24 cellular contexts compared by ENCODE assay signal in the genomic region with DNA sequence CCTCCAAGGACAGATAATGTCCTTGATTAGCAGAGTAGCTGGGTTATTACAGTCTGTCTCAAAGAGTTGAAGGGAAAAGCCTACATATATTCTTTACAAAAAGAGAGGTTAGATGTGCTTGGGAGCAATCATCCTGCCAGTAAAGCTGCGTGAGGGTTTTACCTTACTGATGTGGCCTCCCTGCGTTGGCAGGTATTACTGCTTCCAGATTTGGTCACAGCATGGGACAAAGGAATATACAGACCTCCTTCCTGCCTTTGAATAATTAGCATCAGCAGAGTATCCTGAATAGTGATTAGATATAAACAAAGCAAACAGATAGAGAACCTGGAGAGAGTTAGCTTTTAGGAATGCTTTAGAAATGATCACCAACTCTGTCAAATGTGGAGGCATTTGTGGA.
"Had no signal": no experiment of that assay in that cellular context is flagged by ENCODE, and none has a peak within 500 bp of the region (broad histone marks: within the 10 kb centered on the region; RNA-seq: fewer than 3 reads in every experiment).

No MANE protein-coding gene starts in this region.

- H3K4me1 Mint-ChIP-seq: activated CD4-positive, alpha-beta memory T cell treated with anti-CD3 and anti-CD28 coated beads, Interleukin-2, amount 10 ng/mL, durations not matched to agents 7 days and 5 days; activated CD8-positive, alpha-beta memory T cell treated with anti-CD3 and anti-CD28 coated beads, Interleukin-2, amount 10 ng/mL, durations not matched to agents 7 days and 5 days; activated naive CD8-positive, alpha-beta T cell treated with anti-CD3 and anti-CD28 coated beads, Interleukin-2, amount 10 ng/mL, durations not matched to agents 7 days and 5 days; naive thymus-derived CD4-positive, alpha-beta T cell; stimulated activated naive CD8-positive, alpha-beta T cell treated with anti-CD3 and anti-CD28 coated beads, Interleukin-15, amount 100 ng/mL, for 72 hours had no signal

- H3K27me3 Mint-ChIP-seq: activated CD4-positive, alpha-beta memory T cell treated with anti-CD3 and anti-CD28 coated beads, Interleukin-2, amount 10 ng/mL, durations not matched to agents 7 days and 5 days; activated CD8-positive, alpha-beta memory T cell treated with anti-CD3 and anti-CD28 coated beads, Interleukin-2, amount 10 ng/mL, durations not matched to agents 7 days and 5 days; memory B cell; naive thymus-derived CD4-positive, alpha-beta T cell; stimulated activated naive CD8-positive, alpha-beta T cell treated with anti-CD3 and anti-CD28 coated beads, Interleukin-15, amount 100 ng/mL, for 72 hours had no signal

- H3K4me3 ChIP-seq: body of pancreas, gastrocnemius medialis, right lobe of liver had no signal

- DNase-seq: activated CD4-positive, alpha-beta memory T cell treated with anti-CD3 and anti-CD28 coated beads, Interleukin-2, amount 10 ng/mL, durations not matched to agents 7 days and 5 days; activated CD4-positive, alpha-beta T cell treated with anti-CD3 and anti-CD28 coated beads for 48 hours; activated CD4-positive, CD25-positive, alpha-beta regulatory T cell; activated CD8-positive, alpha-beta memory T cell treated with anti-CD3 and anti-CD28 coated beads, Interleukin-2, amount 10 ng/mL, durations not matched to agents 7 days and 5 days; activated naive CD4-positive, alpha-beta T cell treated with Interleukin-2 at 50 U/mL for 16 hours; activated naive CD8-positive, alpha-beta T cell treated with anti-CD3 and anti-CD28 coated beads, Interleukin-2, amount 10 ng/mL, durations not matched to agents 7 days and 5 days; body of pancreas; central memory CD4-positive, alpha-beta T cell; cortex of kidney; effector CD4-positive, alpha-beta T cell; gastrocnemius medialis; head of caudate nucleus; naive thymus-derived CD4-positive, alpha-beta T cell; right lobe of liver; small intestine; stimulated activated CD4-positive, alpha-beta T cell treated with anti-CD3 and anti-CD28 coated beads, Interleukin-15, amount 100 ng/mL, for 24 hours; stimulated activated CD4-positive, alpha-beta T cell treated with anti-CD3 and anti-CD28 coated beads, Interleukin-4, amount 100 ng/mL, for 1 hour; stimulated activated naive CD8-positive, alpha-beta T cell treated with anti-CD3 and anti-CD28 coated beads, Interleukin-15, amount 100 ng/mL, for 72 hours; trophoblast cell had no signal

- H3K9me3 Mint-ChIP-seq: activated CD4-positive, alpha-beta memory T cell treated with anti-CD3 and anti-CD28 coated beads, Interleukin-2, amount 10 ng/mL, durations not matched to agents 7 days and 5 days; activated naive CD8-positive, alpha-beta T cell treated with anti-CD3 and anti-CD28 coated beads, Interleukin-2, amount 10 ng/mL, durations not matched to agents 7 days and 5 days; activated T-helper 2 cell treated with anti-CD3 and anti-CD28 coated beads, Interferon-gamma antibody, Interleukin-2, Interleukin-4, amounts not matched to agents 10 μg/mL and 5 μg/mL and 100 μg/mL, durations not matched to agents 14 hours and 24 hours and 36 hours; memory B cell; naive thymus-derived CD4-positive, alpha-beta T cell; stimulated activated naive CD8-positive, alpha-beta T cell treated with anti-CD3 and anti-CD28 coated beads, Interleukin-15, amount 100 ng/mL, for 72 hours had no signal

- H3K36me3 Mint-ChIP-seq: activated CD8-positive, alpha-beta memory T cell treated with anti-CD3 and anti-CD28 coated beads, Interleukin-2, amount 10 ng/mL, durations not matched to agents 7 days and 5 days; activated naive CD8-positive, alpha-beta T cell treated with anti-CD3 and anti-CD28 coated beads, Interleukin-2, amount 10 ng/mL, durations not matched to agents 7 days and 5 days; naive thymus-derived CD4-positive, alpha-beta T cell had no signal

- ATAC-seq: activated CD8-positive, alpha-beta memory T cell treated with anti-CD3 and anti-CD28 coated beads, Interleukin-2, amount 10 ng/mL, durations not matched to agents 7 days and 5 days; body of pancreas; esophagus mucosa; gastrocnemius medialis; naive thymus-derived CD4-positive, alpha-beta T cell; stimulated activated naive CD8-positive, alpha-beta T cell treated with anti-CD3 and anti-CD28 coated beads, Interleukin-15, amount 100 ng/mL, for 72 hours had no signal

- H3K4me3 Mint-ChIP-seq: activated CD4-positive, alpha-beta memory T cell treated with anti-CD3 and anti-CD28 coated beads, Interleukin-2, amount 10 ng/mL, durations not matched to agents 7 days and 5 days; activated CD8-positive, alpha-beta memory T cell treated with anti-CD3 and anti-CD28 coated beads, Interleukin-2, amount 10 ng/mL, durations not matched to agents 7 days and 5 days; activated naive CD8-positive, alpha-beta T cell treated with anti-CD3 and anti-CD28 coated beads, Interleukin-2, amount 10 ng/mL, durations not matched to agents 7 days and 5 days; memory B cell; naive thymus-derived CD4-positive, alpha-beta T cell; stimulated activated naive CD8-positive, alpha-beta T cell treated with anti-CD3 and anti-CD28 coated beads, Interleukin-15, amount 100 ng/mL, for 72 hours had no signal

- H3K4me1 ChIP-seq: parathyroid adenoma had no signal

- H3K27ac Mint-ChIP-seq: activated CD4-positive, alpha-beta memory T cell treated with anti-CD3 and anti-CD28 coated beads, Interleukin-2, amount 10 ng/mL, durations not matched to agents 7 days and 5 days; activated CD8-positive, alpha-beta memory T cell treated with anti-CD3 and anti-CD28 coated beads, Interleukin-2, amount 10 ng/mL, durations not matched to agents 7 days and 5 days; activated naive CD8-positive, alpha-beta T cell treated with anti-CD3 and anti-CD28 coated beads, Interleukin-2, amount 10 ng/mL, durations not matched to agents 7 days and 5 days; activated T-helper 2 cell treated with anti-CD3 and anti-CD28 coated beads, Interferon-gamma antibody, Interleukin-2, Interleukin-4, amounts not matched to agents 10 μg/mL and 5 μg/mL and 100 μg/mL, durations not matched to agents 14 hours and 24 hours and 36 hours; memory B cell; naive thymus-derived CD4-positive, alpha-beta T cell; stimulated activated naive CD8-positive, alpha-beta T cell treated with anti-CD3 and anti-CD28 coated beads, Interleukin-15, amount 100 ng/mL, for 72 hours had no signal

- H3K9me3 ChIP-seq: body of pancreas, gastrocnemius medialis, neutrophil, right lobe of liver had no signal

- H3K27ac ChIP-seq: body of pancreas, gastrocnemius medialis, neutrophil, parathyroid adenoma, right lobe of liver had no signal

- H3K27me3 ChIP-seq: body of pancreas, gastrocnemius medialis, neutrophil, right lobe of liver had no signal

- H3K36me3 ChIP-seq: gastrocnemius medialis, neutrophil, right lobe of liver had no signal
